1 cellular context compared by ENCODE assay signal in the genomic region with DNA sequence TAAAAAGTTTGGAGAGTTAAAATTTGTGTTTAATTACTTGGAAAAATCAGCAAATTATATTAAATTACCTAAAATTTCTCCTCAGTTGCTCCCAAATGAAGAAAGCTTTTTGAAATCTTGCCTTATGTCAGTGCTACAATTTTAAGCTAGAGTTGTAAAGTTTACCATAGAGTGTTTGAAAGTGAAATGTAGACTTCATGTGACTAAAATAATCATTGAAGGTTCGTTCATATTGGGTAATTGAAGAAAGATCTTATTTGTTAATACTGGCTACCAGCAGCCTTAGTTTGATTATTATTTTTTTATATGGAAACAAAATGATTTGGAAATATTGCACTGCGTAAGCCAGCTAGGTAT.
TF ChIP-seq lines count a peak whose summit lies in the region.

No MANE protein-coding gene starts in this region.

TF ChIP-seq in HepG2, 621 proteins besides CTCF, POLR2A, EP300 and RAD21 (continued from another document):
- TF ChIP-seq, protein P1, sequence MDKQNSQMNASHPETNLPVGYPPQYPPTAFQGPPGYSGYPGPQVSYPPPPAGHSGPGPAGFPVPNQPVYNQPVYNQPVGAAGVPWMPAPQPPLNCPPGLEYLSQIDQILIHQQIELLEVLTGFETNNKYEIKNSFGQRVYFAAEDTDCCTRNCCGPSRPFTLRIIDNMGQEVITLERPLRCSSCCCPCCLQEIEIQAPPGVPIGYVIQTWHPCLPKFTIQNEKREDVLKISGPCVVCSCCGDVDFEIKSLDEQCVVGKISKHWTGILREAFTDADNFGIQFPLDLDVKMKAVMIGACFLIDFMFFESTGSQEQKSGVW (CRISPR knock-in tag; IDR thresholded peaks at IDR 0.05; ENCODE audit: borderline replicate concordance) = no peak
- TF ChIP-seq ZNF652 (CRISPR knock-in tag; IDR thresholded peaks at IDR 0.05; ENCODE audit: borderline replicate concordance, low read depth) = no peak
- no peak for TF ChIP-seq KDM2A (CRISPR knock-in tag; IDR thresholded peaks at IDR 0.05; ENCODE audit: borderline replicate concordance, low read depth)
- no peak for TF ChIP-seq ZNF451 (CRISPR knock-in tag; IDR thresholded peaks at IDR 0.05)
- TF ChIP-seq, protein P2, sequence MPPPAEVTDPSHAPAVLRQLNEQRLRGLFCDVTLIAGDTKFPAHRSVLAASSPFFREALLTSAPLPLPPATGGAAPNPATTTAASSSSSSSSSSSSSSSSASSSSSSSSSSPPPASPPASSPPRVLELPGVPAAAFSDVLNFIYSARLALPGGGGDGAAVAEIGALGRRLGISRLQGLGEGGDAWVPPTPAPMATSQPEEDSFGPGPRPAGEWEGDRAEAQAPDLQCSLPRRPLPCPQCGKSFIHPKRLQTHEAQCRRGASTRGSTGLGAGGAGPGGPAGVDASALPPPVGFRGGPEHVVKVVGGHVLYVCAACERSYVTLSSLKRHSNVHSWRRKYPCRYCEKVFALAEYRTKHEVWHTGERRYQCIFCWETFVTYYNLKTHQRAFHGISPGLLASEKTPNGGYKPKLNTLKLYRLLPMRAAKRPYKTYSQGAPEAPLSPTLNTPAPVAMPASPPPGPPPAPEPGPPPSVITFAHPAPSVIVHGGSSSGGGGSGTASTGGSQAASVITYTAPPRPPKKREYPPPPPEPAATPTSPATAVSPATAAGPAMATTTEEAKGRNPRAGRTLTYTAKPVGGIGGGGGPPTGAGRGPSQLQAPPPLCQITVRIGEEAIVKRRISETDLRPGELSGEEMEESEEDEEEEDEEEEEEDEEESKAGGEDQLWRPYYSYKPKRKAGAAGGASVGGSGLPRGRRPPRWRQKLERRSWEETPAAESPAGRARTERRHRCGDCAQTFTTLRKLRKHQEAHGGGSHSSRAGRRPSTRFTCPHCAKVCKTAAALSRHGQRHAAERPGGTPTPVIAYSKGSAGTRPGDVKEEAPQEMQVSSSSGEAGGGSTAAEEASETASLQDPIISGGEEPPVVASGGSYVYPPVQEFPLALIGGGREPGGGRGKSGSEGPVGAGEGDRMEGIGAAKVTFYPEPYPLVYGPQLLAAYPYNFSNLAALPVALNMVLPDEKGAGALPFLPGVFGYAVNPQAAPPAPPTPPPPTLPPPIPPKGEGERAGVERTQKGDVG (CRISPR knock-in tag; IDR thresholded peaks at IDR 0.05; ENCODE audit: borderline replicate concordance) = no peak
- no peak for TF ChIP-seq MBNL3 (CRISPR knock-in tag; conservative IDR thresholded peaks at IDR 0.05)
- TF ChIP-seq, protein P3, sequence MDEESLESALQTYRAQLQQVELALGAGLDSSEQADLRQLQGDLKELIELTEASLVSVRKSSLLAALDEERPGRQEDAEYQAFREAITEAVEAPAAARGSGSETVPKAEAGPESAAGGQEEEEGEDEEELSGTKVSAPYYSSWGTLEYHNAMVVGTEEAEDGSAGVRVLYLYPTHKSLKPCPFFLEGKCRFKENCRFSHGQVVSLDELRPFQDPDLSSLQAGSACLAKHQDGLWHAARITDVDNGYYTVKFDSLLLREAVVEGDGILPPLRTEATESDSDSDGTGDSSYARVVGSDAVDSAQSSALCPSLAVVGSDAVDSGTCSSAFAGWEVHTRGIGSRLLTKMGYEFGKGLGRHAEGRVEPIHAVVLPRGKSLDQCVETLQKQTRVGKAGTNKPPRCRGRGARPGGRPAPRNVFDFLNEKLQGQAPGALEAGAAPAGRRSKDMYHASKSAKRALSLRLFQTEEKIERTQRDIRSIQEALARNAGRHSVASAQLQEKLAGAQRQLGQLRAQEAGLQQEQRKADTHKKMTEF (CRISPR knock-in tag; IDR thresholded peaks at IDR 0.05) = no peak
- TF ChIP-seq ZNF543 (CRISPR knock-in tag; IDR thresholded peaks at IDR 0.05) = no peak
- TF ChIP-seq, protein P4, sequence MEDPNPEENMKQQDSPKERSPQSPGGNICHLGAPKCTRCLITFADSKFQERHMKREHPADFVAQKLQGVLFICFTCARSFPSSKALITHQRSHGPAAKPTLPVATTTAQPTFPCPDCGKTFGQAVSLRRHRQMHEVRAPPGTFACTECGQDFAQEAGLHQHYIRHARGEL (CRISPR knock-in tag; IDR thresholded peaks at IDR 0.05) = no peak
- TF ChIP-seq NR2F6 (IDR thresholded peaks at IDR 0.05) = no peak
- no peak for TF ChIP-seq NR2F6 (CRISPR knock-in tag; IDR thresholded peaks at IDR 0.05)
- TF ChIP-seq, protein P5, sequence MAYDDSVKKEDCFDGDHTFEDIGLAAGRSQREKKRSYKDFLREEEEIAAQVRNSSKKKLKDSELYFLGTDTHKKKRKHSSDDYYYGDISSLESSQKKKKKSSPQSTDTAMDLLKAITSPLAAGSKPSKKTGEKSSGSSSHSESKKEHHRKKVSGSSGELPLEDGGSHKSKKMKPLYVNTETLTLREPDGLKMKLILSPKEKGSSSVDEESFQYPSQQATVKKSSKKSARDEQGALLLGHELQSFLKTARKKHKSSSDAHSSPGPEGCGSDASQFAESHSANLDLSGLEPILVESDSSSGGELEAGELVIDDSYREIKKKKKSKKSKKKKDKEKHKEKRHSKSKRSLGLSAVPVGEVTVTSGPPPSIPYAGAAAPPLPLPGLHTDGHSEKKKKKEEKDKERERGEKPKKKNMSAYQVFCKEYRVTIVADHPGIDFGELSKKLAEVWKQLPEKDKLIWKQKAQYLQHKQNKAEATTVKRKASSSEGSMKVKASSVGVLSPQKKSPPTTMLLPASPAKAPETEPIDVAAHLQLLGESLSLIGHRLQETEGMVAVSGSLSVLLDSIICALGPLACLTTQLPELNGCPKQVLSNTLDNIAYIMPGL (CRISPR knock-in tag; IDR thresholded peaks at IDR 0.05; ENCODE audit: borderline replicate concordance in 1 of 2, low read depth in 1 of 2) = no peak
- no peak for TF ChIP-seq MXI1 (IDR thresholded peaks at IDR 0.05; ENCODE audit: borderline replicate concordance, low read depth, low read length)
- no peak for TF ChIP-seq ZMYM3 (CRISPR knock-in tag; IDR thresholded peaks at IDR 0.05)
- TF ChIP-seq FOXK1 (CRISPR knock-in tag; IDR thresholded peaks at IDR 0.05; ENCODE audit: borderline replicate concordance, low read depth) = no peak
- TF ChIP-seq, protein P6, sequence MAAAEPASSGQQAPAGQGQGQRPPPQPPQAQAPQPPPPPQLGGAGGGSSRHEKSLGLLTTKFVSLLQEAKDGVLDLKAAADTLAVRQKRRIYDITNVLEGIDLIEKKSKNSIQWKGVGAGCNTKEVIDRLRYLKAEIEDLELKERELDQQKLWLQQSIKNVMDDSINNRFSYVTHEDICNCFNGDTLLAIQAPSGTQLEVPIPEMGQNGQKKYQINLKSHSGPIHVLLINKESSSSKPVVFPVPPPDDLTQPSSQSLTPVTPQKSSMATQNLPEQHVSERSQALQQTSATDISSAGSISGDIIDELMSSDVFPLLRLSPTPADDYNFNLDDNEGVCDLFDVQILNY (CRISPR knock-in tag; conservative IDR thresholded peaks at IDR 0.05) = no peak
- TF ChIP-seq, protein P7, sequence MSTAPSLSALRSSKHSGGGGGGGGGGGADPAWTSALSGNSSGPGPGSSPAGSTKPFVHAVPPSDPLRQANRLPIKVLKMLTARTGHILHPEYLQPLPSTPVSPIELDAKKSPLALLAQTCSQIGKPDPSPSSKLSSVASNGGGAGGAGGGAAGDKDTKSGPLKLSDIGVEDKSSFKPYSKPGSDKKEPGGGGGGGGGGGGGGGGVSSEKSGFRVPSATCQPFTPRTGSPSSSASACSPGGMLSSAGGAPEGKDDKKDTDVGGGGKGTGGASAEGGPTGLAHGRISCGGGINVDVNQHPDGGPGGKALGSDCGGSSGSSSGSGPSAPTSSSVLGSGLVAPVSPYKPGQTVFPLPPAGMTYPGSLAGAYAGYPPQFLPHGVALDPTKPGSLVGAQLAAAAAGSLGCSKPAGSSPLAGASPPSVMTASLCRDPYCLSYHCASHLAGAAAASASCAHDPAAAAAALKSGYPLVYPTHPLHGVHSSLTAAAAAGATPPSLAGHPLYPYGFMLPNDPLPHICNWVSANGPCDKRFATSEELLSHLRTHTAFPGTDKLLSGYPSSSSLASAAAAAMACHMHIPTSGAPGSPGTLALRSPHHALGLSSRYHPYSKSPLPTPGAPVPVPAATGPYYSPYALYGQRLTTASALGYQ (CRISPR knock-in tag; IDR thresholded peaks at IDR 0.05) = no peak
- no peak for TF ChIP-seq KDM5B (CRISPR knock-in tag; IDR thresholded peaks at IDR 0.05; ENCODE audit: borderline replicate concordance)
